In genomic region chr1:7177438-7178126, GRCh38 we compare ENCODE assay signal across 13 cellular contexts.
"Had no signal": no experiment of that assay in that cellular context is flagged by ENCODE, and none has a peak within 500 bp of the region (broad histone marks: within the 10 kb centered on the region; RNA-seq: fewer than 3 reads in every experiment).

No MANE protein-coding gene starts in this region.

- H3K27me3 ChIP-seq: breast epithelium had no signal

- ATAC-seq: activated CD4-positive, CD25-positive, alpha-beta regulatory T cell treated with anti-CD3 and anti-CD28 coated beads, Interleukin-2, amount 50 U/mL, for 24 hours; activated T-cell treated with anti-CD3 and anti-CD28 coated beads, Interleukin-2, amount 50 U/mL, for 4 hours; left lung; T-helper 17 cell had no signal

- H3K4me1 ChIP-seq: breast epithelium, left lung had no signal

- H3K27ac ChIP-seq: breast epithelium, left lung had no signal

- H3K4me3 ChIP-seq: breast epithelium, left lung had no signal

- H3K4me3 Mint-ChIP-seq: activated naive CD8-positive, alpha-beta T cell treated with anti-CD3 and anti-CD28 coated beads for 36 hours; activated T-cell treated with anti-CD3 and anti-CD28 coated beads, Interleukin-2, amount 50 U/mL, for 4 hours; T-helper 17 cell had no signal

- DNase-seq: activated gamma-delta T cell; activated naive CD8-positive, alpha-beta T cell treated with anti-CD3 and anti-CD28 coated beads for 36 hours; activated T-cell treated with anti-CD3 and anti-CD28 coated beads, Interleukin-2, amount 50 U/mL, for 4 hours; dermis blood vessel endothelial cell; hypothalamus; left lung; retina; stimulated activated CD4-positive, alpha-beta T cell treated with anti-CD3 and anti-CD28 coated beads, Interleukin-4, amount 100 ng/mL, for 24 hours; T-helper 17 cell had no signal

- FAIRE-seq: islet of Langerhans, urothelium cell line had no signal

- H3K27ac Mint-ChIP-seq: activated naive CD8-positive, alpha-beta T cell treated with anti-CD3 and anti-CD28 coated beads for 36 hours; T-helper 17 cell had no signal

- H3K4me1 Mint-ChIP-seq: activated naive CD8-positive, alpha-beta T cell treated with anti-CD3 and anti-CD28 coated beads for 36 hours; T-helper 17 cell had no signal

- H3K36me3 ChIP-seq: breast epithelium, left lung had no signal
